In the genomic region with DNA sequence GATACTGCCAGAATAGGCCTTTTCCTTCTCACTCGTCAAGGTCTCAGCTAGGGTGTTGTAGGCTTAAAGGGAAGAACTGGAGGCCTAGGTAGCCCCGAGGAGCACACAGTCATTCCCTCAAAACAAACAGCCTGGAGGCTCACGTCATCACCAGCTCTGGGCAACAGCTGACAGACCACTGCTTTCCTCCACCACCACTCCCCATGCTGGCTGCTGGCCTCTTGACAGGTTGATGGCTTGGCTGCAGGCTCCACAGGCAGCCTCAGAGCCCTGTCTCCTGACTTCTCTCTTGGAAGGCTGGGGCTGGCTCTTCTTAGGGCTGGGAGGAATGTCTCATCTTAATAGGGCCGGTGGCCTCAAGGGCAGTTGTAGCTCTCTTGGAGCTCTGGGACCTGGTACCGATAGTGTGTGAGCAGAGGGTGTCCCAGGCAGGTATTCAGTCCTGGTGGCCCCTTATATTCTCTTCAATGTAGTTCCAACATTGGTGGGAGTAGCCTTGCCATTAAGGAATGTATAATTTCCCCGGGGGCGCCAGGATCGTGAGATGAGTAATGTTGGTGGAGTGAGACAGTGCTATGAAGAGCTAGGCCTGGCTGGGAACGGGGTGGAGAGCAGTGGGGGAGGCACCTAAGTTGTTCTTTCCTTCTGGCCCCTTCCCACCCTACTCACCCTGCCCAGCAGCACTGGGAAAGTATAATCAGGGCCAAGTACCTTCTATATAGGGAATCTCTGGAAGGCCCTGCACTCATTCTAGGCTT, we compare ENCODE assay signal across 16 cellular contexts. TPM values are rescaled to one million over a fixed set of nuclear protein-coding genes. Genes with fewer than 3 reads are reported as not detected.
DNase-seq lines count a peak whose midpoint lies in the region; ATAC-seq lines count a peak whose summit lies in the region.
"Had no signal": no experiment of that assay in that cellular context is flagged by ENCODE, and none has a peak within 500 bp of the region (broad histone marks: within the 10 kb centered on the region; RNA-seq: fewer than 3 reads in every experiment).

No MANE protein-coding gene starts in this region.

- no peak overlapping the region for H3K18ac ChIP-seq in trophoblast cell (ENCODE audit: low read length)

- H4K8ac ChIP-seq in trophoblast cell (ENCODE audit: low read depth, low read length) = no peak overlapping the region

- H3K9ac ChIP-seq in trophoblast cell (ENCODE audit: low read length) = no peak overlapping the region

- peaks cover 10 to 16% of the 10 kb centered on the region in 2 experiments for H3K4me1 ChIP-seq in trophoblast cell (ENCODE audit: control insufficient read depth in 1 of 2, insufficient read depth in 2 of 2, low read length in 2 of 2)
- H3K4me1 ChIP-seq: colonic mucosa had no signal

- H3K14ac ChIP-seq in trophoblast cell (ENCODE audit: low read length) = no peak overlapping the region

- H3K27me3 Mint-ChIP-seq in activated T-cell treated with anti-CD3 and anti-CD28 coated beads, Interleukin-2, amount 50 U/mL, for 4 hours (ENCODE audit: low read depth) = no peaks in the 10 kb centered on the region
- H3K27me3 Mint-ChIP-seq: activated naive CD4-positive, alpha-beta T cell treated with anti-CD3 and anti-CD28 coated beads, Interleukin-2, amount 50 U/mL, for 24 hours; natural killer cell treated with Interleukin-12 subunit alpha and Interleukin-12 subunit beta and Interleukin-15 and Interleukin-18, amount 100 ng/mL, for 72 hours had no signal

- H3K27me3 ChIP-seq in trophoblast cell (ENCODE audit: insufficient read depth, low read length) = no peaks in the 10 kb centered on the region
- H3K27me3 ChIP-seq: colonic mucosa had no signal

- H3K4ac ChIP-seq in trophoblast cell (ENCODE audit: low read depth, low read length) = no peak overlapping the region

- no peaks in the 10 kb centered on the region for H3K79me1 ChIP-seq in trophoblast cell (ENCODE audit: low read length)

- DNase-seq in GM03348 (ENCODE audit: low spot score) (peak; percentile 68), T1000 (lab: John Stamatoyannopoulos, UW) (peak; percentile 51), fibroblast of peridontal ligament (ENCODE audit: extremely low read depth) (peak; percentile 74), trophoblast cell (peak; percentile 64 to 72)
- DNase-seq in stimulated activated CD4-positive, alpha-beta T cell treated with anti-CD3 and anti-CD28 coated beads, Interleukin-2, amount 100 ng/mL, for 24 hours = no peak
- no peak for DNase-seq in activated CD4-positive, alpha-beta T cell treated with anti-CD3 and anti-CD28 coated beads, Interleukin-2, amount 50 U/mL, for 48 hours
- DNase-seq in activated T-cell treated with anti-CD3 and anti-CD28 coated beads, Interleukin-2, amount 50 U/mL, for 4 hours = no peak
- DNase-seq: colonic mucosa, left cardiac atrium, NCI-H1436, NCI-H510A treated with DMSO at 0.1 percent for 48 hours, right cardiac atrium, Right ventricle myocardium superior had no signal

- no CpG with 5 or more reads among the region's 9 CpGs for WGBS in trophoblast cell (ENCODE audit: extremely low coverage, insufficient coverage, insufficient read length)

- no peak overlapping the region for H2AK5ac ChIP-seq in trophoblast cell (ENCODE audit: low read length)

- no peak overlapping the region for H2AFZ ChIP-seq in trophoblast cell (ENCODE audit: insufficient read depth, low read length, poor library complexity)

- H3K9me3 ChIP-seq in trophoblast cell (ENCODE audit: insufficient read depth, low read depth, low read length) = peaks cover 2% of the 10 kb centered on the region
- H3K9me3 ChIP-seq: colonic mucosa had no signal

- no peak overlapping the region for H2BK120ac ChIP-seq in trophoblast cell (ENCODE audit: insufficient read depth, low read length, poor library complexity)

- no peak overlapping the region for H3K23ac ChIP-seq in trophoblast cell (ENCODE audit: low read length)

- no peak overlapping the region for H3K4me3 ChIP-seq in trophoblast cell (ENCODE audit: low read depth, low read length)
- H3K4me3 ChIP-seq: colonic mucosa had no signal

- H3K36me3 Mint-ChIP-seq in activated T-cell treated with anti-CD3 and anti-CD28 coated beads, Interleukin-2, amount 50 U/mL, for 4 hours (ENCODE audit: insufficient read depth) = peaks cover 32% of the 10 kb centered on the region
- H3K36me3 Mint-ChIP-seq: activated naive CD4-positive, alpha-beta T cell treated with anti-CD3 and anti-CD28 coated beads, Interleukin-2, amount 50 U/mL, for 24 hours; natural killer cell treated with Interleukin-12 subunit alpha and Interleukin-12 subunit beta and Interleukin-15 and Interleukin-18, amount 100 ng/mL, for 72 hours had no signal

- H4K91ac ChIP-seq in trophoblast cell (ENCODE audit: low read depth, low read length) = no peak overlapping the region

- H3K27ac ChIP-seq in trophoblast cell (ENCODE audit: low read depth, low read length) = no peak overlapping the region
- H3K27ac ChIP-seq: colonic mucosa had no signal

- peaks cover 79 to 89% of the 10 kb centered on the region in 2 experiments for H3K36me3 ChIP-seq in trophoblast cell (ENCODE audit: control insufficient read depth in 1 of 2, insufficient read depth in 2 of 2, low read length in 2 of 2)

- no peak overlapping the region for H3K4me2 ChIP-seq in trophoblast cell (ENCODE audit: low read length)

- no peak overlapping the region for H3K4me3 Mint-ChIP-seq in activated T-cell treated with anti-CD3 and anti-CD28 coated beads, Interleukin-2, amount 50 U/mL, for 4 hours
- H3K4me3 Mint-ChIP-seq: activated naive CD4-positive, alpha-beta T cell treated with anti-CD3 and anti-CD28 coated beads, Interleukin-2, amount 50 U/mL, for 24 hours; natural killer cell treated with Interleukin-12 subunit alpha and Interleukin-12 subunit beta and Interleukin-15 and Interleukin-18, amount 100 ng/mL, for 72 hours had no signal

- H3K79me2 ChIP-seq in trophoblast cell (ENCODE audit: control insufficient read depth, insufficient read depth, low read length, poor library complexity) = peaks cover 1% of the 10 kb centered on the region

- H2BK5ac ChIP-seq in trophoblast cell (ENCODE audit: low read depth, low read length, poor library complexity) = no peak overlapping the region

- H3K9me3 Mint-ChIP-seq in activated T-cell treated with anti-CD3 and anti-CD28 coated beads, Interleukin-2, amount 50 U/mL, for 4 hours = no peaks in the 10 kb centered on the region
- H3K9me3 Mint-ChIP-seq: activated naive CD4-positive, alpha-beta T cell treated with anti-CD3 and anti-CD28 coated beads, Interleukin-2, amount 50 U/mL, for 24 hours; natural killer cell treated with Interleukin-12 subunit alpha and Interleukin-12 subunit beta and Interleukin-15 and Interleukin-18, amount 100 ng/mL, for 72 hours had no signal

- no peak overlapping the region for H4K12ac ChIP-seq in trophoblast cell (ENCODE audit: low read depth, low read length)

- no peak overlapping the region for H2BK12ac ChIP-seq in trophoblast cell (ENCODE audit: low read length)

- no peak for ATAC-seq in GM18909 (IDR thresholded peaks at IDR 0.05; ENCODE audit: poor library complexity, unreplicated experiment)
- ATAC-seq in activated T-cell treated with anti-CD3 and anti-CD28 coated beads, Interleukin-2, amount 50 U/mL, for 4 hours = no peak
- ATAC-seq: natural killer cell treated with Interleukin-12 subunit alpha and Interleukin-12 subunit beta and Interleukin-15 and Interleukin-18, amount 100 ng/mL, for 72 hours; right cardiac atrium had no signal

- peaks cover 1% of the 10 kb centered on the region for H3K4me1 Mint-ChIP-seq in activated T-cell treated with anti-CD3 and anti-CD28 coated beads, Interleukin-2, amount 50 U/mL, for 4 hours (ENCODE audit: low read depth)
- H3K4me1 Mint-ChIP-seq: activated naive CD4-positive, alpha-beta T cell treated with anti-CD3 and anti-CD28 coated beads, Interleukin-2, amount 50 U/mL, for 24 hours had no signal

RNA-seq across cellular contexts. Expression of a gene that starts 6.1 kb away (rescaled TPM):
- 392 and 402 TPM in 2 replicates for polyA plus RNA-seq in trophoblast cell (2013)
- total RNA-seq in activated T-cell treated with anti-CD3 and anti-CD28 coated beads, Interleukin-2, amount 50 U/mL, for 4 hours = 100 to 1,000 TPM; 242 to 255 (median 251) TPM

RNA-seq across cellular contexts. Expression of a gene that starts 13.4 kb away (rescaled TPM):
- 158 and 169 TPM in 2 replicates for polyA plus RNA-seq in trophoblast cell (2013)
- 10 to 100 TPM; 38.7 to 46.4 (median 40.3) TPM for total RNA-seq in activated T-cell treated with anti-CD3 and anti-CD28 coated beads, Interleukin-2, amount 50 U/mL, for 4 hours

RNA-seq across cellular contexts. Expression of a gene that starts 17.5 kb away (rescaled TPM):
- 31.9 and 32.0 TPM in 2 replicates for polyA plus RNA-seq in trophoblast cell (2013)
- total RNA-seq in activated T-cell treated with anti-CD3 and anti-CD28 coated beads, Interleukin-2, amount 50 U/mL, for 4 hours = 10 to 100 TPM; 79.7 to 91.2 (median 84.4) TPM

RNA-seq across cellular contexts. Expression of a gene that starts 33.4 kb away (rescaled TPM):
- polyA plus RNA-seq in trophoblast cell (2013) = 29.4 and 31.2 TPM in 2 replicates
- 10 to 100 TPM; 91.7 to 94.5 (median 92.6) TPM for total RNA-seq in activated T-cell treated with anti-CD3 and anti-CD28 coated beads, Interleukin-2, amount 50 U/mL, for 4 hours

Comparison
In these comparisons a context has a peak if more than half of its experiments do, and no peak if none do; other contexts are left out.
1. DNase-seq: peak in GM03348 (single experiment), T1000 (single experiment), fibroblast of peridontal ligament (single experiment) and trophoblast cell (2 of 2); none in stimulated activated CD4-positive, alpha-beta T cell treated with anti-CD3 and anti-CD28 coated beads, Interleukin-2, amount 100 ng/mL, for 24 hours (0 of 2), activated CD4-positive, alpha-beta T cell treated with anti-CD3 and anti-CD28 coated beads, Interleukin-2, amount 50 U/mL, for 48 hours (0 of 2) and activated T-cell treated with anti-CD3 and anti-CD28 coated beads, Interleukin-2, amount 50 U/mL, for 4 hours (single experiment).